ENCODE assay signal across 1 cellular context in the genomic region with DNA sequence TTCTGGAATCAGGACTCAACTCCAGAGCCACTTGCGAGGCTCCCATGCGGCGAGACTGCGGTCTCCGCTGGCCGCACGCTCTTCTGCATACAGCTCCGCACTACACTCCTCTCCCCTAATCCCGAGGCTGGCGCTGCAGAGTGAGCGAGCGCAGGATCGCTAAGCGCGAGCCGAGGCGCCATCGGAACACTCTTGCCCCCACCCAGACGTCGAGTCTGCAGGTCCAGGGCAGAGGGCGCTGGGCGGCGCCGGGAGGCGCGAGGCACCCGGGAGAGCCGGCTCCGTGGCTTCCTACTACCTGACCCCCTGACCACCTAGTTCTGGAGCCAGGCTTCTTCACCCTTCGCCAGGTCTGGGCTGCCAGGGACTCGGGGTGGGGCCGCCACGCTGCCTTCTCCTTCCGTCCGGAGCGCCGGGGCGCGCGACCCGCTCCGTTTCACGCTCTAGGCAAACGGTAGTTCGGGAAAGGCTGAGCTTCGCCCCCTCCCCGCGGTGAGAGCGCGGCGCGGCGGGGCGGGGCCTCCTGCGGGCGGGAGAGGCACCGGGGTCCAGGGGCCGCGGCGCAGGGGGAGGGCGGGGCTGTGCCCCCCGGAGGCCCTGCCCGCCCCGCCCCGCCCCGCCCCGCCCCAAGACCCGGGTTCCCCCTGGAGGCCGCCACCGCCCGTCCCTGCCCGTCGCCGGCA.
TF ChIP-seq lines count a peak whose summit lies in the region.

No MANE protein-coding gene starts in this region.

TF ChIP-seq in IMR-90, 13 proteins besides CTCF, POLR2A, EP300 and RAD21 (continued from another document):
- no peak for TF ChIP-seq ELK1 (IDR thresholded peaks at IDR 0.05; ENCODE audit: borderline replicate concordance, low read depth, low read length)
- TF ChIP-seq CHD1 (IDR thresholded peaks at IDR 0.05; ENCODE audit: low read depth, low read length) = no peak
- no peak for TF ChIP-seq SMC3 (IDR thresholded peaks at IDR 0.05; ENCODE audit: low read depth, low read length)
TF ChIP-seq in IMR-90: peak in this region for 0.
